ENCODE assay signal across 18 cellular contexts in genomic region chr7:43711503-43711902, GRCh38. TPM values are rescaled to one million over a fixed set of nuclear protein-coding genes. Genes with fewer than 3 reads are reported as not detected.
DNase-seq lines count a peak whose midpoint lies in the region; ATAC-seq, FAIRE-seq and TF ChIP-seq lines count a peak whose summit lies in the region.
"Had no signal": no experiment of that assay in that cellular context is flagged by ENCODE, and none has a peak within 500 bp of the region (broad histone marks: within the 10 kb centered on the region; RNA-seq: fewer than 3 reads in every experiment).

No MANE protein-coding gene starts in this region.

- TF ChIP-seq POLR2A in GM12892 (IDR thresholded peaks at IDR 0.05; ENCODE audit: low read depth, low read length): no peak
- TF ChIP-seq POLR2A in K562 (conservative IDR thresholded peaks at IDR 0.05): no peak
- TF ChIP-seq POLR2A in adrenal gland (IDR thresholded peaks at IDR 0.05): no peak

- H3K9ac ChIP-seq in KMS-11 (no peak overlapping the region), K562 (ENCODE audit: insufficient read depth in 1 of 2, low read depth in 2 of 2, low read length in 2 of 2) (no peak overlapping the region)
- H3K9ac ChIP-seq: BLaER1 had no signal

- H3K4me2 ChIP-seq in KMS-11: peak overlapping the region; percentile 1; the same call in 1 of the 2 replicates
- no peak overlapping the region for H3K4me2 ChIP-seq in K562 (ENCODE audit: insufficient read depth, low read length)
- H3K4me2 ChIP-seq: BLaER1 had no signal

- CTCF ChIA-PET in K562 (lab: Yijun Ruan, JAX; ENCODE audit: low intra/inter-chr PET ratio): no interaction called here

- H4K20me1 ChIP-seq in KMS-11 (ENCODE audit: insufficient read depth) (no peaks in the 10 kb centered on the region; the same call in 1 of the 2 replicates), K562 (replicated peaks; ENCODE audit: control insufficient read depth, insufficient read depth, low read length) (no peaks in the 10 kb centered on the region)

- H3K9me3 ChIP-seq in K562 (replicated peaks; ENCODE audit: control insufficient read depth, insufficient read depth, low read depth, low read length) (no peaks in the 10 kb centered on the region), adrenal gland (replicated peaks in 1 of 3) (no peaks in the 10 kb centered on the region)

- DNase-seq in GM12892 (ENCODE audit: insufficient read length) (no peak), K562 (ENCODE audit: extremely low read depth in 1 of 4, low spot score in 3 of 4) (no peak), urothelium cell line (ENCODE audit: low spot score) (no peak), adrenal gland (no peak)
- DNase-seq: 8988T; CD4-positive, alpha-beta memory T cell; DMS153; DMS79; GDM1; HCEC 1CT; HFFc6 had no signal

- no peak overlapping the region for H3K4me3 ChIP-seq in KMS-11 (IDR thresholded peaks at IDR 0.05; ENCODE audit: insufficient read depth, low read depth, low read length)
- no peak overlapping the region for H3K4me3 ChIP-seq in K562
- H3K4me3 ChIP-seq in adrenal gland: no peak overlapping the region
- H3K4me3 ChIP-seq: BLaER1 had no signal

- peak; percentile 76 for FAIRE-seq in GM12892 (lab: Jason Lieb, UNC)
- FAIRE-seq in K562 (lab: Jason Lieb, UNC): peak; percentile 63
- peak; percentile 58 for FAIRE-seq in urothelium cell line (lab: Jason Lieb, UNC)
- FAIRE-seq: GM19239, H1, HepG2 had no signal

- no peaks in the 10 kb centered on the region for H3K36me3 ChIP-seq in KMS-11 (ENCODE audit: insufficient read depth)
- peaks cover 22% of the 10 kb centered on the region; the same call in 1 of the 3 replicates for H3K36me3 ChIP-seq in K562 (ENCODE audit: control insufficient read depth, insufficient read depth, low read length)
- no peaks in the 10 kb centered on the region for H3K36me3 ChIP-seq in adrenal gland (replicated peaks in 1 of 2)

- H3K27ac ChIP-seq in KMS-11 (no peak overlapping the region), K562 (ENCODE audit: extremely low read depth, low read depth, low read length) (no peak overlapping the region), adrenal gland (no peak overlapping the region)
- H3K27ac ChIP-seq: BLaER1 had no signal

- TF ChIP-seq CTCF in KMS-11 (conservative IDR thresholded peaks at IDR 0.05; ENCODE audit: low read depth, low read length) (no peak), K562 (IDR thresholded peaks at IDR 0.05 in 2 of 3, conservative IDR thresholded peaks at IDR 0.05 in 1 of 3; ENCODE audit: insufficient read depth in 2 of 3, low read depth in 1 of 3, low read length in 3 of 3) (no peak), adrenal gland (IDR thresholded peaks at IDR 0.05) (no peak)

- no peak for TF ChIP-seq RAD21 in K562 (CRISPR knock-in tag; conservative IDR thresholded peaks at IDR 0.05 in 1 of 2, IDR thresholded peaks at IDR 0.05 in 1 of 2)

- H3K9me1 ChIP-seq in K562 (ENCODE audit: control insufficient read depth, insufficient read depth, low read length): no peaks in the 10 kb centered on the region

- POLR2A ChIA-PET in K562 (lab: Yijun Ruan, JAX): no interaction called here

- H3K79me2 ChIP-seq in KMS-11 (ENCODE audit: insufficient read depth, low read depth): peaks cover 88% of the 10 kb centered on the region; the same call in 1 of the 2 replicates
- peaks cover 91% of the 10 kb centered on the region for H3K79me2 ChIP-seq in K562 (ENCODE audit: control insufficient read depth, insufficient read depth, low read length)

- no peak for TF ChIP-seq EP300 in K562 (IDR thresholded peaks at IDR 0.05; ENCODE audit: low read length)

- in situ Hi-C loops in K562 (cut with MboI): no loop called here

- intact Hi-C loops in K562 (cut with micrococcal nuclease): no loop called here
- intact Hi-C loops in adrenal gland (cut with DNase I): no loop called here

- no peak overlapping the region for H2AFZ ChIP-seq in KMS-11 (ENCODE audit: low read depth)
- H2AFZ ChIP-seq in K562 (ENCODE audit: low read depth, low read length): no peak overlapping the region

- H3K4me1 ChIP-seq in KMS-11 (ENCODE audit: low read depth, poor library complexity, severe bottlenecking) (peaks cover 19% of the 10 kb centered on the region), K562 (replicated peaks in 1 of 2; ENCODE audit: control insufficient read depth in 2 of 2, insufficient read depth in 2 of 2, low read length in 2 of 2) (no peaks in the 10 kb centered on the region), adrenal gland (replicated peaks in 1 of 2) (peaks cover 0 to 3% of the 10 kb centered on the region in 2 donors)
- H3K4me1 ChIP-seq: BLaER1 had no signal

- no TSS peak for BruUV-seq in K562 (replicated peaks; lab: Mats Ljungman, UMichigan)

- H3K27me3 ChIP-seq in KMS-11 (ENCODE audit: insufficient read depth, low read depth) (no peaks in the 10 kb centered on the region), K562 (ENCODE audit: control insufficient read depth in 2 of 2, insufficient read depth in 2 of 2, low read length in 2 of 2) (no peaks in the 10 kb centered on the region), adrenal gland (no peaks in the 10 kb centered on the region)
- H3K27me3 ChIP-seq: BLaER1 had no signal

- WGBS in K562 (ENCODE audit: insufficient coverage, low coverage, missing lambda C conversion rate): 96% methylated on average over 1 of the region's 1 CpG
- 75 to 100% (median 98%) methylated on average over 1 of the region's 1 CpG for WGBS in adrenal gland, 4 donors

- ATAC-seq in K562: peak; percentile 55; the same call in 2 of the 3 replicates
- ATAC-seq in GM18867 (IDR thresholded peaks at IDR 0.05; ENCODE audit: unreplicated experiment): no peak
- ATAC-seq in HG02938 (IDR thresholded peaks at IDR 0.05; ENCODE audit: unreplicated experiment): no peak
- ATAC-seq: HepG2 had no signal

RNA-seq across cellular contexts. Expression of gene COA1, which starts 17.8 kb away (rescaled TPM):
- polyA plus RNA-seq in GM12892 (2012; ENCODE audit: missing spikeins): 124 TPM
- 181 and 261 TPM in 2 replicates for total RNA-seq in K562 (2011; cell fraction: chromatin; rRNA removed; ENCODE audit: low replicate concordance)
- 81.2 and 117 TPM in 2 replicates for total RNA-seq in K562 (2011; cell fraction: nucleolus; rRNA removed)
- 236 and 385 TPM in 2 replicates for total RNA-seq in K562 (2011; cell fraction: nucleoplasm; rRNA removed)
- total RNA-seq in K562 (2014; rRNA removed) (105 and 109 TPM in 2 replicates), K562 (2014; rRNA removed; fragmentation: Illumina TruSeq; extraction: Trizol) (197 TPM in 2 replicates), K562 (2015; rRNA removed; fragmentation: Illumina TruSeq; extraction: Trizol) (130 and 143 TPM in 2 replicates), K562 (2021) (137 and 149 TPM in 2 replicates), adrenal gland (10 to 100 TPM; 19.0 to 53.5 (median 40.2) TPM)
- polyA plus RNA-seq in K562 (2011; rRNA removed) (98.9 and 105 TPM in 2 replicates), K562 (2014; fragmentation: Illumina TruSeq; extraction: Trizol) (190 and 215 TPM in 2 replicates), K562 (2014; fragmentation: Nextera tagmentation; extraction: Ambion mirVana) (100 to 1,000 TPM; 432 to 463 TPM), K562 (2014; rRNA removed) (181 and 203 TPM in 2 replicates), adrenal gland (10 to 100 TPM; 24.2 to 52.2 (median 31.1) TPM)
- polyA plus RNA-seq in K562 (2011; cell fraction: cytosol; rRNA removed): 79.1 and 145 TPM in 2 replicates
- 90.7 and 107 TPM in 2 replicates for polyA plus RNA-seq in K562 (2011; cell fraction: nucleus; rRNA removed)
- polyA plus RNA-seq in K562 (2012): 163 and 167 TPM in 2 replicates
- 110 and 121 TPM in 2 replicates for polyA minus RNA-seq in K562 (2011; rRNA and poly(A)+ RNA removed)
- 39.2 and 42.5 TPM in 2 replicates for polyA minus RNA-seq in K562 (2011; cell fraction: cytosol; rRNA and poly(A)+ RNA removed)
- polyA minus RNA-seq in K562 (2011; cell fraction: nucleus; rRNA and poly(A)+ RNA removed): 60.6 and 89.1 TPM in 2 replicates

RNA-seq across cellular contexts. Expression of gene BLVRA, which starts 47.0 kb away (rescaled TPM):
- polyA plus RNA-seq in GM12892 (2012; ENCODE audit: missing spikeins): 82.6 TPM
- total RNA-seq in K562 (2011; cell fraction: chromatin; rRNA removed; ENCODE audit: low replicate concordance): 13.8 and 14.5 TPM in 2 replicates
- 9.5 and 15.5 TPM in 2 replicates for total RNA-seq in K562 (2011; cell fraction: nucleolus; rRNA removed)
- total RNA-seq in K562 (2011; cell fraction: nucleoplasm; rRNA removed): 13.6 and 14.7 TPM in 2 replicates
- total RNA-seq in K562 (2014; rRNA removed) (48.2 and 59.6 TPM in 2 replicates), K562 (2014; rRNA removed; fragmentation: Illumina TruSeq; extraction: Trizol) (54.4 and 54.8 TPM in 2 replicates), K562 (2015; rRNA removed; fragmentation: Illumina TruSeq; extraction: Trizol) (48.3 and 48.5 TPM in 2 replicates), K562 (2021) (50.9 and 56.6 TPM in 2 replicates), adrenal gland (10 to 100 TPM; 17.1 to 55.8 (median 41.6) TPM)
- polyA plus RNA-seq in K562 (2011; rRNA removed) (52.5 and 61.5 TPM in 2 replicates), K562 (2014; fragmentation: Illumina TruSeq; extraction: Trizol) (64.2 and 69.0 TPM in 2 replicates), K562 (2014; fragmentation: Nextera tagmentation; extraction: Ambion mirVana) (100 to 1,000 TPM; 125 to 147 TPM), K562 (2014; rRNA removed) (77.7 and 79.7 TPM in 2 replicates), adrenal gland (10 to 100 TPM; 35.6 to 56.3 (median 36.8) TPM)
- 29.0 and 42.5 TPM in 2 replicates for polyA plus RNA-seq in K562 (2011; cell fraction: cytosol; rRNA removed)
- 11.2 and 19.2 TPM in 2 replicates for polyA plus RNA-seq in K562 (2011; cell fraction: nucleus; rRNA removed)
- 79.1 and 113 TPM in 2 replicates for polyA plus RNA-seq in K562 (2012)
- 36.3 and 37.4 TPM in 2 replicates for polyA minus RNA-seq in K562 (2011; rRNA and poly(A)+ RNA removed)
- 20.9 and 23.4 TPM in 2 replicates for polyA minus RNA-seq in K562 (2011; cell fraction: cytosol; rRNA and poly(A)+ RNA removed)
- 6.1 and 10.4 TPM in 2 replicates for polyA minus RNA-seq in K562 (2011; cell fraction: nucleus; rRNA and poly(A)+ RNA removed)
